8 cellular contexts compared by ENCODE assay signal in genomic region chr7:102287465-102288146, GRCh38. TPM values are rescaled to one million over a fixed set of nuclear protein-coding genes. Genes with fewer than 3 reads are reported as not detected.
A peak's percentile ranks its signal among the peaks of the same experiment; 100 is the strongest.
DNase-seq lines count a peak whose midpoint lies in the region; ATAC-seq and TF ChIP-seq lines count a peak whose summit lies in the region.

No MANE protein-coding gene starts in this region.

- TF ChIP-seq CTCF in 22Rv1 (IDR thresholded peaks at IDR 0.05): no peak

- ATAC-seq in GM19463 (IDR thresholded peaks at IDR 0.05; ENCODE audit: unreplicated experiment): no peak

- H3K9me3 ChIP-seq in iPS-18a (ENCODE audit: control insufficient read depth, low read depth, low read length) (no peaks in the 10 kb centered on the region), skeletal muscle satellite cell (replicated peaks; ENCODE audit: low read length) (no peaks in the 10 kb centered on the region)

- peaks cover 6% of the 10 kb centered on the region for H3K4me1 ChIP-seq in iPS-18a (ENCODE audit: control insufficient read depth, low read depth, low read length)
- peaks cover 33% of the 10 kb centered on the region for H3K4me1 ChIP-seq in skeletal muscle satellite cell (ENCODE audit: control insufficient read depth, insufficient read depth, low read length)

- H3K36me3 ChIP-seq in iPS-18a (ENCODE audit: control insufficient read depth, low read depth, low read length) (no peaks in the 10 kb centered on the region), skeletal muscle satellite cell (ENCODE audit: insufficient read depth, low read length) (no peaks in the 10 kb centered on the region)

- H3K4me3 ChIP-seq in iPS-18a (ENCODE audit: low read length) (peak overlapping the region; percentile 83), skeletal muscle satellite cell (ENCODE audit: low read length) (peak overlapping the region; percentile 94)

- H3K27me3 ChIP-seq in iPS-18a (ENCODE audit: control insufficient read depth, insufficient read depth, low read length): peaks cover 15% of the 10 kb centered on the region
- peaks cover 3% of the 10 kb centered on the region for H3K27me3 ChIP-seq in skeletal muscle satellite cell (ENCODE audit: control insufficient read depth, insufficient read depth, low read length)

- peak overlapping the region; percentile 39 for H3K9ac ChIP-seq in iPS-18a (ENCODE audit: low read length)
- H3K9ac ChIP-seq in skeletal muscle satellite cell (ENCODE audit: low read depth, low read length): peak overlapping the region; percentile 82

- H3K27ac ChIP-seq in 22Rv1 (peak overlapping the region; percentile 64), iPS-18a (ENCODE audit: low read length) (no peak overlapping the region)

- H3K4me2 ChIP-seq in skeletal muscle satellite cell (ENCODE audit: low read length): peak overlapping the region; percentile 100

- DNase-seq in GM03348 (ENCODE audit: low spot score): peak; percentile 73
- DNase-seq in NCI-H1105 treated with DMSO at 0.1 percent for 48 hours (lab: John Stamatoyannopoulos, UW): peak; percentile 20
- DNase-seq in anterior cingulate cortex (lab: John Stamatoyannopoulos, UW): peak in 40 of 58 donors; percentile 7 to 62 (median 30)
- DNase-seq in putamen (ENCODE audit: low spot score): no peak

RNA-seq across cellular contexts. Expression of gene SH2B2, which starts 0.9 kb away (rescaled TPM):
- total RNA-seq in skeletal muscle satellite cell (2012; rRNA removed): 1.5 and 2.0 TPM in 2 replicates
